23 cellular contexts compared by ENCODE assay signal in genomic region chr1:63205776-63206175, GRCh38.
"Had no signal": no experiment of that assay in that cellular context is flagged by ENCODE, and none has a peak within 500 bp of the region (broad histone marks: within the 10 kb centered on the region; RNA-seq: fewer than 3 reads in every experiment).

No MANE protein-coding gene starts in this region.

- H3K9me3 ChIP-seq: colonic mucosa, esophagus muscularis mucosa, esophagus squamous epithelium, gastrocnemius medialis, gastroesophageal sphincter, heart left ventricle, heart right ventricle had no signal

- H3K4me3 ChIP-seq: colonic mucosa, coronary artery, dorsolateral prefrontal cortex, esophagus muscularis mucosa, esophagus squamous epithelium, gastrocnemius medialis, gastroesophageal sphincter, heart left ventricle, heart right ventricle had no signal

- H3K4me1 ChIP-seq: colonic mucosa, esophagus muscularis mucosa, esophagus squamous epithelium, foreskin keratinocyte, gastrocnemius medialis, gastroesophageal sphincter, heart left ventricle, heart right ventricle had no signal

- DNase-seq: colonic mucosa; cortex of kidney; dermis blood vessel endothelial cell; dorsolateral prefrontal cortex; effector CD4-positive, alpha-beta T cell; effector CD8-positive, alpha-beta T cell; effector memory CD4-positive, alpha-beta T cell; effector memory CD8-positive, alpha-beta T cell; endodermal cell; erythroblast; esophagus squamous epithelium; foreskin fibroblast; foreskin keratinocyte; foreskin melanocyte; gastrocnemius medialis; glutamatergic neuron; head of caudate nucleus; heart left ventricle; heart right ventricle had no signal

- H3K27ac ChIP-seq: colonic mucosa, coronary artery, dorsolateral prefrontal cortex, epithelial cell of prostate, esophagus muscularis mucosa, esophagus squamous epithelium, foreskin keratinocyte, gastrocnemius medialis, gastroesophageal sphincter, heart left ventricle, heart right ventricle had no signal

- H3K36me3 ChIP-seq: colonic mucosa, esophagus muscularis mucosa, esophagus squamous epithelium, gastrocnemius medialis, gastroesophageal sphincter, heart left ventricle, heart right ventricle had no signal
